In the genomic region with DNA sequence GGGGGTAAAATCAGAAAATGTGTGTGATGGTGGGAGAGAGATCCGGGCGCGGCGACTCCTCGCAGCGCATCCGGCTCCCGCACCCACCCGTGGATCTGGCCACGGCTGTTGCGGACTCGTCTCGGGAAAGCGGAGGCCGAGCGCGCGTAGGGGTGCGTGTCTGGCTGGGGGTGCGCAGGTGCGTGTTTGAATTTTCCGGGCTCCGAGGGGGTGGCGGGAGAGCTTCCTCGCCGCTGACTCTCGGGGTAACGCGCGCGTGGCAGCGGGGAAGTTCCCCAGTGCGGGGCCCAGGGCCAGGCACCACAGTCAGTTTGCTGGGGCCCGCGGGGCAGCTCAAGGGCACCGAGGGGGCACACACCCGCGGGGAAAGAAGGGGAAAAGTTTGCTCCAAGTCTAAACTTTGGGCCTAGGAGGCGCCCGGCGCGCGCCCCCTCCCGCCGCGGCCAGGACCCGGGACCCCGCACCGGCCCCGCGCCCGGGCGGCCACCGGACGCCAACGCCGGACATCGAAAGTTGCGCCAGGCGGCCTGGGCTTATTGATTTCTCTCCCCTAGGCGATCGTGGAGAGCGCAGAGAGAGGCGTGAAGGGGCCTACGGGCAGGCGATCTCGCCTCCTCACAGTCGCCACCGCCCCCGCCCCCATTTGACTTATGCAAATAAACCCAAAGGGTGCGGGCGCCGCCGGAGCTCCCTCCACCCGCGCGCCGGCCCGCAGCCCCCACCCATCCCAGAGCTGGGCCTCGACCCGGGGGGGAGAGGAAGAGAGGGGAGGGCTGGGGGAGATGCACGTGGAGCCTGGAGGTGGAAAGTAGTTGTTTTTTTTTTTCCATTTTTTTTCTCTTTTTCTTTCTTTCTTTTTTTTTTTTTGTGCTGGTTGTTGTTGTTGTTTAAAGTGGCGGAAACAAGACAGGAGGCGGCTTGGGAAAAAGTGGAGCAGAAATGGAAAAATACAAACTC, we compare ENCODE assay signal across 1 cellular context.
A peak's percentile ranks its signal among the peaks of the same experiment; 100 is the strongest.
TF ChIP-seq lines count a peak whose summit lies in the region.

No MANE protein-coding gene starts in this region.

TF ChIP-seq in HepG2, 621 proteins besides CTCF, POLR2A, EP300 and RAD21 (continued from another document and continues in another):
- TF ChIP-seq, protein P1, sequence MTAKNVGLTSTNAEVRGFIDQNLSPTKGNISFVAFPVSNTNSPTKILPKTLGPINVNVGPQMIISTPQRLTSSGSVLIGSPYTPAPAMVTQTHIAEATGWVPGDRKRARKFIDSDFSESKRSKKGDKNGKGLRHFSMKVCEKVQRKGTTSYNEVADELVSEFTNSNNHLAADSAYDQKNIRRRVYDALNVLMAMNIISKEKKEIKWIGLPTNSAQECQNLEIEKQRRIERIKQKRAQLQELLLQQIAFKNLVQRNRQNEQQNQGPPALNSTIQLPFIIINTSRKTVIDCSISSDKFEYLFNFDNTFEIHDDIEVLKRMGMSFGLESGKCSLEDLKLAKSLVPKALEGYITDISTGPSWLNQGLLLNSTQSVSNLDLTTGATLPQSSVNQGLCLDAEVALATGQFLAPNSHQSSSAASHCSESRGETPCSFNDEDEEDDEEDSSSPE (CRISPR knock-in tag; IDR thresholded peaks at IDR 0.05) = 0 out of 2 replicates have a peak, but pooled peaks have one; percentile 6
- TF ChIP-seq, protein P2, sequence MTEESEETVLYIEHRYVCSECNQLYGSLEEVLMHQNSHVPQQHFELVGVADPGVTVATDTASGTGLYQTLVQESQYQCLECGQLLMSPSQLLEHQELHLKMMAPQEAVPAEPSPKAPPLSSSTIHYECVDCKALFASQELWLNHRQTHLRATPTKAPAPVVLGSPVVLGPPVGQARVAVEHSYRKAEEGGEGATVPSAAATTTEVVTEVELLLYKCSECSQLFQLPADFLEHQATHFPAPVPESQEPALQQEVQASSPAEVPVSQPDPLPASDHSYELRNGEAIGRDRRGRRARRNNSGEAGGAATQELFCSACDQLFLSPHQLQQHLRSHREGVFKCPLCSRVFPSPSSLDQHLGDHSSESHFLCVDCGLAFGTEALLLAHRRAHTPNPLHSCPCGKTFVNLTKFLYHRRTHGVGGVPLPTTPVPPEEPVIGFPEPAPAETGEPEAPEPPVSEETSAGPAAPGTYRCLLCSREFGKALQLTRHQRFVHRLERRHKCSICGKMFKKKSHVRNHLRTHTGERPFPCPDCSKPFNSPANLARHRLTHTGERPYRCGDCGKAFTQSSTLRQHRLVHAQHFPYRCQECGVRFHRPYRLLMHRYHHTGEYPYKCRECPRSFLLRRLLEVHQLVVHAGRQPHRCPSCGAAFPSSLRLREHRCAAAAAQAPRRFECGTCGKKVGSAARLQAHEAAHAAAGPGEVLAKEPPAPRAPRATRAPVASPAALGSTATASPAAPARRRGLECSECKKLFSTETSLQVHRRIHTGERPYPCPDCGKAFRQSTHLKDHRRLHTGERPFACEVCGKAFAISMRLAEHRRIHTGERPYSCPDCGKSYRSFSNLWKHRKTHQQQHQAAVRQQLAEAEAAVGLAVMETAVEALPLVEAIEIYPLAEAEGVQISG (CRISPR knock-in tag; IDR thresholded peaks at IDR 0.05) = peak; percentile 29; the same call in 1 of the 2 replicates
- TF ChIP-seq SIN3A (IDR thresholded peaks at IDR 0.05; ENCODE audit: borderline replicate concordance, low read depth, low read length) (peak; percentile 67; the same call in 1 of the 2 replicates), ZNF501 (CRISPR knock-in tag; IDR thresholded peaks at IDR 0.05) (0 out of 2 replicates have a peak, but pooled peaks have one; percentile 18), ZNF670 (CRISPR knock-in tag; IDR thresholded peaks at IDR 0.05; ENCODE audit: borderline replicate concordance) (no peak), RARA (CRISPR knock-in tag; IDR thresholded peaks at IDR 0.05) (peak; percentile 7), NCOR1 (IDR thresholded peaks at IDR 0.05; ENCODE audit: borderline replicate concordance, low read length) (peak; percentile 54; the same call in 1 of the 2 replicates), MIER3 (CRISPR knock-in tag; IDR thresholded peaks at IDR 0.05; ENCODE audit: borderline replicate concordance) (no peak), THYN1 (CRISPR knock-in tag; IDR thresholded peaks at IDR 0.05; ENCODE audit: borderline replicate concordance, low read depth) (no peak), ZNF879 (CRISPR knock-in tag; IDR thresholded peaks at IDR 0.05) (0 out of 2 replicates have a peak, but pooled peaks have one; percentile 10), ZFX (CRISPR knock-in tag; IDR thresholded peaks at IDR 0.05; ENCODE audit: low read depth) (peak; percentile 68), ZNF629 (CRISPR knock-in tag; conservative IDR thresholded peaks at IDR 0.05) (0 out of 2 replicates have a peak, but pooled peaks have one; percentile 10)
- TF ChIP-seq, protein P3, sequence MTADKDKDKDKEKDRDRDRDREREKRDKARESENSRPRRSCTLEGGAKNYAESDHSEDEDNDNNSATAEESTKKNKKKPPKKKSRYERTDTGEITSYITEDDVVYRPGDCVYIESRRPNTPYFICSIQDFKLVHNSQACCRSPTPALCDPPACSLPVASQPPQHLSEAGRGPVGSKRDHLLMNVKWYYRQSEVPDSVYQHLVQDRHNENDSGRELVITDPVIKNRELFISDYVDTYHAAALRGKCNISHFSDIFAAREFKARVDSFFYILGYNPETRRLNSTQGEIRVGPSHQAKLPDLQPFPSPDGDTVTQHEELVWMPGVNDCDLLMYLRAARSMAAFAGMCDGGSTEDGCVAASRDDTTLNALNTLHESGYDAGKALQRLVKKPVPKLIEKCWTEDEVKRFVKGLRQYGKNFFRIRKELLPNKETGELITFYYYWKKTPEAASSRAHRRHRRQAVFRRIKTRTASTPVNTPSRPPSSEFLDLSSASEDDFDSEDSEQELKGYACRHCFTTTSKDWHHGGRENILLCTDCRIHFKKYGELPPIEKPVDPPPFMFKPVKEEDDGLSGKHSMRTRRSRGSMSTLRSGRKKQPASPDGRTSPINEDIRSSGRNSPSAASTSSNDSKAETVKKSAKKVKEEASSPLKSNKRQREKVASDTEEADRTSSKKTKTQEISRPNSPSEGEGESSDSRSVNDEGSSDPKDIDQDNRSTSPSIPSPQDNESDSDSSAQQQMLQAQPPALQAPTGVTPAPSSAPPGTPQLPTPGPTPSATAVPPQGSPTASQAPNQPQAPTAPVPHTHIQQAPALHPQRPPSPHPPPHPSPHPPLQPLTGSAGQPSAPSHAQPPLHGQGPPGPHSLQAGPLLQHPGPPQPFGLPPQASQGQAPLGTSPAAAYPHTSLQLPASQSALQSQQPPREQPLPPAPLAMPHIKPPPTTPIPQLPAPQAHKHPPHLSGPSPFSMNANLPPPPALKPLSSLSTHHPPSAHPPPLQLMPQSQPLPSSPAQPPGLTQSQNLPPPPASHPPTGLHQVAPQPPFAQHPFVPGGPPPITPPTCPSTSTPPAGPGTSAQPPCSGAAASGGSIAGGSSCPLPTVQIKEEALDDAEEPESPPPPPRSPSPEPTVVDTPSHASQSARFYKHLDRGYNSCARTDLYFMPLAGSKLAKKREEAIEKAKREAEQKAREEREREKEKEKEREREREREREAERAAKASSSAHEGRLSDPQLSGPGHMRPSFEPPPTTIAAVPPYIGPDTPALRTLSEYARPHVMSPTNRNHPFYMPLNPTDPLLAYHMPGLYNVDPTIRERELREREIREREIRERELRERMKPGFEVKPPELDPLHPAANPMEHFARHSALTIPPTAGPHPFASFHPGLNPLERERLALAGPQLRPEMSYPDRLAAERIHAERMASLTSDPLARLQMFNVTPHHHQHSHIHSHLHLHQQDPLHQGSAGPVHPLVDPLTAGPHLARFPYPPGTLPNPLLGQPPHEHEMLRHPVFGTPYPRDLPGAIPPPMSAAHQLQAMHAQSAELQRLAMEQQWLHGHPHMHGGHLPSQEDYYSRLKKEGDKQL (CRISPR knock-in tag; IDR thresholded peaks at IDR 0.05; ENCODE audit: low read depth) = 0 out of 2 replicates have a peak, but pooled peaks have one; percentile 35
- TF ChIP-seq, protein P4, sequence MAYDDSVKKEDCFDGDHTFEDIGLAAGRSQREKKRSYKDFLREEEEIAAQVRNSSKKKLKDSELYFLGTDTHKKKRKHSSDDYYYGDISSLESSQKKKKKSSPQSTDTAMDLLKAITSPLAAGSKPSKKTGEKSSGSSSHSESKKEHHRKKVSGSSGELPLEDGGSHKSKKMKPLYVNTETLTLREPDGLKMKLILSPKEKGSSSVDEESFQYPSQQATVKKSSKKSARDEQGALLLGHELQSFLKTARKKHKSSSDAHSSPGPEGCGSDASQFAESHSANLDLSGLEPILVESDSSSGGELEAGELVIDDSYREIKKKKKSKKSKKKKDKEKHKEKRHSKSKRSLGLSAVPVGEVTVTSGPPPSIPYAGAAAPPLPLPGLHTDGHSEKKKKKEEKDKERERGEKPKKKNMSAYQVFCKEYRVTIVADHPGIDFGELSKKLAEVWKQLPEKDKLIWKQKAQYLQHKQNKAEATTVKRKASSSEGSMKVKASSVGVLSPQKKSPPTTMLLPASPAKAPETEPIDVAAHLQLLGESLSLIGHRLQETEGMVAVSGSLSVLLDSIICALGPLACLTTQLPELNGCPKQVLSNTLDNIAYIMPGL (CRISPR knock-in tag; IDR thresholded peaks at IDR 0.05; ENCODE audit: borderline replicate concordance in 1 of 2, low read depth in 1 of 2) = peak; percentile 8 to 16; a peak in 3 of 4 replicates
- TF ChIP-seq, protein P5, sequence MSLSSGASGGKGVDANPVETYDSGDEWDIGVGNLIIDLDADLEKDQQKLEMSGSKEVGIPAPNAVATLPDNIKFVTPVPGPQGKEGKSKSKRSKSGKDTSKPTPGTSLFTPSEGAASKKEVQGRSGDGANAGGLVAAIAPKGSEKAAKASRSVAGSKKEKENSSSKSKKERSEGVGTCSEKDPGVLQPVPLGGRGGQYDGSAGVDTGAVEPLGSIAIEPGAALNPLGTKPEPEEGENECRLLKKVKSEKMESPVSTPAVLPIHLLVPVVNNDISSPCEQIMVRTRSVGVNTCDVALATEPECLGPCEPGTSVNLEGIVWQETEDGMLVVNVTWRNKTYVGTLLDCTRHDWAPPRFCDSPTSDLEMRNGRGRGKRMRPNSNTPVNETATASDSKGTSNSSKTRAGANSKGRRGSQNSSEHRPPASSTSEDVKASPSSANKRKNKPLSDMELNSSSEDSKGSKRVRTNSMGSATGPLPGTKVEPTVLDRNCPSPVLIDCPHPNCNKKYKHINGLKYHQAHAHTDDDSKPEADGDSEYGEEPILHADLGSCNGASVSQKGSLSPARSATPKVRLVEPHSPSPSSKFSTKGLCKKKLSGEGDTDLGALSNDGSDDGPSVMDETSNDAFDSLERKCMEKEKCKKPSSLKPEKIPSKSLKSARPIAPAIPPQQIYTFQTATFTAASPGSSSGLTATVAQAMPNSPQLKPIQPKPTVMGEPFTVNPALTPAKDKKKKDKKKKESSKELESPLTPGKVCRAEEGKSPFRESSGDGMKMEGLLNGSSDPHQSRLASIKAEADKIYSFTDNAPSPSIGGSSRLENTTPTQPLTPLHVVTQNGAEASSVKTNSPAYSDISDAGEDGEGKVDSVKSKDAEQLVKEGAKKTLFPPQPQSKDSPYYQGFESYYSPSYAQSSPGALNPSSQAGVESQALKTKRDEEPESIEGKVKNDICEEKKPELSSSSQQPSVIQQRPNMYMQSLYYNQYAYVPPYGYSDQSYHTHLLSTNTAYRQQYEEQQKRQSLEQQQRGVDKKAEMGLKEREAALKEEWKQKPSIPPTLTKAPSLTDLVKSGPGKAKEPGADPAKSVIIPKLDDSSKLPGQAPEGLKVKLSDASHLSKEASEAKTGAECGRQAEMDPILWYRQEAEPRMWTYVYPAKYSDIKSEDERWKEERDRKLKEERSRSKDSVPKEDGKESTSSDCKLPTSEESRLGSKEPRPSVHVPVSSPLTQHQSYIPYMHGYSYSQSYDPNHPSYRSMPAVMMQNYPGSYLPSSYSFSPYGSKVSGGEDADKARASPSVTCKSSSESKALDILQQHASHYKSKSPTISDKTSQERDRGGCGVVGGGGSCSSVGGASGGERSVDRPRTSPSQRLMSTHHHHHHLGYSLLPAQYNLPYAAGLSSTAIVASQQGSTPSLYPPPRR (CRISPR knock-in tag; IDR thresholded peaks at IDR 0.05; ENCODE audit: borderline replicate concordance) = peak; percentile 29; the same call in 1 of the 2 replicates
- TF ChIP-seq, protein P6, sequence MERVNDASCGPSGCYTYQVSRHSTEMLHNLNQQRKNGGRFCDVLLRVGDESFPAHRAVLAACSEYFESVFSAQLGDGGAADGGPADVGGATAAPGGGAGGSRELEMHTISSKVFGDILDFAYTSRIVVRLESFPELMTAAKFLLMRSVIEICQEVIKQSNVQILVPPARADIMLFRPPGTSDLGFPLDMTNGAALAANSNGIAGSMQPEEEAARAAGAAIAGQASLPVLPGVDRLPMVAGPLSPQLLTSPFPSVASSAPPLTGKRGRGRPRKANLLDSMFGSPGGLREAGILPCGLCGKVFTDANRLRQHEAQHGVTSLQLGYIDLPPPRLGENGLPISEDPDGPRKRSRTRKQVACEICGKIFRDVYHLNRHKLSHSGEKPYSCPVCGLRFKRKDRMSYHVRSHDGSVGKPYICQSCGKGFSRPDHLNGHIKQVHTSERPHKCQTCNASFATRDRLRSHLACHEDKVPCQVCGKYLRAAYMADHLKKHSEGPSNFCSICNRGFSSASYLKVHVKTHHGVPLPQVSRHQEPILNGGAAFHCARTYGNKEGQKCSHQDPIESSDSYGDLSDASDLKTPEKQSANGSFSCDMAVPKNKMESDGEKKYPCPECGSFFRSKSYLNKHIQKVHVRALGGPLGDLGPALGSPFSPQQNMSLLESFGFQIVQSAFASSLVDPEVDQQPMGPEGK (CRISPR knock-in tag; IDR thresholded peaks at IDR 0.05) = peak; percentile 97
